8 cellular contexts compared by ENCODE assay signal in the genomic region with DNA sequence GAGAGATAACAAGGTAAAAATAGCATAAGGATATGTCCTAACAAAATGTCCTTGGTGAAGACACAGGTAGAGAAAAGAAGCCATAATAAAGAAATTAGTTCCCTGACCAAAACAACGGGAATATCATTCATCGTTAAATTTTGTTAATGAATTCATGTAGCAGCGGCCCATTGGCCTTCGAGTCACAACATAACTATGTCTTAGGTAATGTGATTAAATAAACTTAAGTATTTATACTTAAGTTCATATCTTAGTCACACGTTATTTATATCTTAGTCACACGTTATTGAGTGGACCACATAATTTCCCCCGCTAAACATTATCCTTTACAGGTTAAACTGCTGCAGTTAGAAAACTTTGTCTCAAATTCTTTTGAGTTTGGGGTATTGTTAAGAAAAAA. TPM values are rescaled to one million over a fixed set of nuclear protein-coding genes. Genes with fewer than 3 reads are reported as not detected.
DNase-seq lines count a peak whose midpoint lies in the region; ATAC-seq lines count a peak whose summit lies in the region.

No MANE protein-coding gene starts in this region.

- no peak overlapping the region for H2BK5ac ChIP-seq in trophoblast cell (ENCODE audit: low read depth, low read length, poor library complexity)

- H3K23ac ChIP-seq in trophoblast cell (ENCODE audit: low read length), result no peak overlapping the region

- H3K79me1 ChIP-seq in trophoblast cell (ENCODE audit: low read length), result peaks cover 11% of the 10 kb centered on the region

- H3K4me2 ChIP-seq in trophoblast cell (ENCODE audit: low read length), result peak overlapping the region; percentile 71

- WGBS in trophoblast cell (ENCODE audit: extremely low coverage, insufficient coverage, insufficient read length), result no CpG with 5 or more reads among the region's 7 CpGs

- H3K14ac ChIP-seq in trophoblast cell (ENCODE audit: low read length), result no peak overlapping the region

- H3K4me1 ChIP-seq in SJSA1 (replicated peaks) (peaks cover 22% of the 10 kb centered on the region), trophoblast cell (ENCODE audit: control insufficient read depth in 1 of 2, insufficient read depth in 2 of 2, low read length in 2 of 2) (no peaks in the 10 kb centered on the region)

- no peak overlapping the region for H4K12ac ChIP-seq in trophoblast cell (ENCODE audit: low read depth, low read length)

- H3K9me3 ChIP-seq in SJSA1 (replicated peaks) (no peaks in the 10 kb centered on the region), trophoblast cell (ENCODE audit: insufficient read depth, low read depth, low read length) (no peaks in the 10 kb centered on the region)

- H4K91ac ChIP-seq in trophoblast cell (ENCODE audit: low read depth, low read length), result no peak overlapping the region

- H4K8ac ChIP-seq in trophoblast cell (ENCODE audit: low read depth, low read length), result no peak overlapping the region

- no peak overlapping the region for H2AFZ ChIP-seq in trophoblast cell (ENCODE audit: insufficient read depth, low read length, poor library complexity)

- no peak overlapping the region for H2BK12ac ChIP-seq in trophoblast cell (ENCODE audit: low read length)

- H3K36me3 ChIP-seq in SJSA1, result peaks cover 39% of the 10 kb centered on the region
- peaks cover 0 to 3% of the 10 kb centered on the region in 2 experiments for H3K36me3 ChIP-seq in trophoblast cell (ENCODE audit: control insufficient read depth in 1 of 2, insufficient read depth in 2 of 2, low read length in 2 of 2)

- H3K4ac ChIP-seq in trophoblast cell (ENCODE audit: low read depth, low read length), result no peak overlapping the region

- H3K27me3 ChIP-seq in SJSA1 (replicated peaks) (no peaks in the 10 kb centered on the region), trophoblast cell (ENCODE audit: insufficient read depth, low read length) (no peaks in the 10 kb centered on the region)

- no peak for ATAC-seq in HG02642 (IDR thresholded peaks at IDR 0.05; ENCODE audit: poor library complexity, unreplicated experiment)

- H2AK5ac ChIP-seq in trophoblast cell (ENCODE audit: low read length), result no peak overlapping the region

- peaks cover 11% of the 10 kb centered on the region for H3K79me2 ChIP-seq in trophoblast cell (ENCODE audit: control insufficient read depth, insufficient read depth, low read length, poor library complexity)

- H2BK120ac ChIP-seq in trophoblast cell (ENCODE audit: insufficient read depth, low read length, poor library complexity), result no peak overlapping the region

- no peak overlapping the region for H3K18ac ChIP-seq in trophoblast cell (ENCODE audit: low read length)

- H3K27ac ChIP-seq in SJSA1, result peak overlapping the region; percentile 95
- no peak overlapping the region for H3K27ac ChIP-seq in trophoblast cell (ENCODE audit: low read depth, low read length)

- H3K9ac ChIP-seq in trophoblast cell (ENCODE audit: low read length), result no peak overlapping the region

- DNase-seq in EL (peak; percentile 86), SJSA1 (ENCODE audit: low read depth in 1 of 2, low spot score in 2 of 2) (peak; percentile 54 to 79), glomerular endothelial cell (ENCODE audit: extremely low read depth, low read depth, low spot score) (peak; percentile 36), trophoblast cell (peak; percentile 60 to 79), NCI-H1105 (lab: John Stamatoyannopoulos, UW) (no peak), Ammon's horn (ENCODE audit: low spot score) (no peak), GF-D8 (lab: John Stamatoyannopoulos, UW) (no peak)

- H3K4me3 ChIP-seq in SJSA1, result peak overlapping the region; percentile 85
- H3K4me3 ChIP-seq in trophoblast cell (ENCODE audit: low read depth, low read length), result no peak overlapping the region

RNA-seq across cellular contexts. Expression of a gene that starts 1.2 kb away (rescaled TPM):
- total RNA-seq in SJSA1 (2014; rRNA removed; shearing (Covaris generic)), result 31.4 and 36.0 TPM in 2 replicates
- 3.9 and 7.9 TPM in 2 replicates for total RNA-seq in glomerular endothelial cell
- 29.1 and 31.3 TPM in 2 replicates for polyA plus RNA-seq in trophoblast cell (2013)

Comparison
In these comparisons a context has a peak if more than half of its experiments do, and no peak if none do; other contexts are left out.
1. DNase-seq: peak in EL (single experiment), SJSA1 (2 of 2), glomerular endothelial cell (single experiment) and trophoblast cell (2 of 2); none in NCI-H1105 (single experiment), Ammon's horn (single experiment) and GF-D8 (single experiment).